In genomic region chr2:77839102-77839501, GRCh38 we compare ENCODE assay signal across 20 cellular contexts.
DNase-seq lines count a peak whose midpoint lies in the region; ATAC-seq and TF ChIP-seq lines count a peak whose summit lies in the region.
"Had no signal": no experiment of that assay in that cellular context is flagged by ENCODE, and none has a peak within 500 bp of the region (broad histone marks: within the 10 kb centered on the region; RNA-seq: fewer than 3 reads in every experiment).

No MANE protein-coding gene starts in this region.

- no peak overlapping the region for H3K27ac ChIP-seq in foreskin keratinocyte
- H3K27ac ChIP-seq: A549 had no signal

- peak; percentile 32 for DNase-seq in kidney epithelial cell (ENCODE audit: low read depth)
- peak; percentile 88 for DNase-seq in renal cortical epithelial cell (ENCODE audit: low read depth)
- no peak for DNase-seq in NCI-H2107 (lab: John Stamatoyannopoulos, UW)
- DNase-seq in foreskin keratinocyte = no peak
- DNase-seq in foreskin melanocyte = no peak
- DNase-seq: BE2C; CD4-positive, CD25-positive, alpha-beta regulatory T cell; DMS79; KG1; NCI-H1092 treated with DMSO at 0.1 percent for 48 hours; NCI-H146; NCI-H2029; NCI-H2171; NCI-H524 treated with DMSO at 0.1 percent for 48 hours; NCI-H82; Right ventricle myocardium superior had no signal

- H3K27me3 ChIP-seq in kidney epithelial cell (ENCODE audit: control insufficient read depth, insufficient read depth, low read length) = no peaks in the 10 kb centered on the region
- no peaks in the 10 kb centered on the region for H3K27me3 ChIP-seq in foreskin keratinocyte
- H3K27me3 ChIP-seq: BE2C had no signal

- TF ChIP-seq CTCF in kidney epithelial cell (IDR thresholded peaks at IDR 0.05; ENCODE audit: insufficient read depth, low read length, poor library complexity, severe bottlenecking) (no peak), foreskin keratinocyte (conservative IDR thresholded peaks at IDR 0.05) (no peak)

- no peaks in the 10 kb centered on the region for H3K36me3 ChIP-seq in kidney epithelial cell (ENCODE audit: control insufficient read depth, insufficient read depth, low read length)
- H3K36me3 ChIP-seq: BE2C had no signal

- no peak overlapping the region for H3K4me3 ChIP-seq in kidney epithelial cell (ENCODE audit: low read depth, low read length)
- H3K4me3 ChIP-seq: A549 had no signal

- ATAC-seq in GM19043 (IDR thresholded peaks at IDR 0.05; ENCODE audit: low read depth, unreplicated experiment) = peak; percentile 55
- peak; percentile 82 for ATAC-seq in HG03460 (IDR thresholded peaks at IDR 0.05; ENCODE audit: unreplicated experiment)
- no peak for ATAC-seq in foreskin keratinocyte
- no peak for ATAC-seq in GM21423 (IDR thresholded peaks at IDR 0.05; ENCODE audit: unreplicated experiment)
- ATAC-seq: A549 had no signal

- H3K4me1 ChIP-seq in foreskin keratinocyte = no peaks in the 10 kb centered on the region
- H3K4me1 ChIP-seq: A549, BE2C had no signal

Comparison
In these comparisons a context has a peak if more than half of its experiments do, and no peak if none do; other contexts are left out.
1. ATAC-seq: peak in GM19043 (single experiment) and HG03460 (single experiment); none in foreskin keratinocyte (single experiment) and GM21423 (single experiment).
2. DNase-seq: peak in kidney epithelial cell (single experiment) and renal cortical epithelial cell (single experiment); none in NCI-H2107 (single experiment), foreskin keratinocyte (0 of 2) and foreskin melanocyte (single experiment).